22 cellular contexts compared by ENCODE assay signal in the genomic region with DNA sequence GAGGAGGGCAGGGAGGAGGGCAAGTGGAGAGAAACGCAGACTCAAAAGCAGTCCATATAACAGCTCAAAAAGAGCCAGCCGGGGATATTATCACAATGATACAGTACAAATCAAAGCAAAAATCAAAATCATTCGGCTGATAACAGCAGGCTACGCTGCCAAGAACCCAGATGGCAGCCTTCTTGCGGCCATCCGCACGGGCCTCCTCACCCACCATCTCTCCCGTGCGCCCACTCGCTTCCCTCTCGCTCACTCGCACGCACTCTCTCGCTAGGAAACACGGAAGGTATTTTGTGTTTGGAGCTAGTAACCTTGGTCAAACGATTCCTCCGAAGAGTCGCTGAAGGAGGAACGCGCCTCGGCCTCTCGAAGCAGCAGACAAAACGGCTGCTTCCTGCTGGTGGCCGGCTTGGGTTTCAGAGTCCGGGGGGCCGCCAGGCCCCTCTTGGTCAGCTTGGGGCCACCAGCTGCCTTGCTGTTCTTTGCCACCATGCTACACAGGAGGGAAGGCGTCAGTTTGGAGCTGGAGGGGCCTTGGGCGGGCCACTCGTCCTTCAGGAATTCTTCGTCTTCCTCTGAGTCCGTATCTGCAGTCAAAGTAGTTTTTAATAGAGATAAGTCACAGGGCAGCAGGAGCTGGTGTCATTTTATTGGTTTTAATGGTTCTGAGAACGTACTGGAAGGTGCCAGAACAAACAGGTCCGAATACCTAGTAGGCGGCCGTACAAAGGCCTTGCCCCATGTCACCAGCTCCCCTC.
DNase-seq lines count a peak whose midpoint lies in the region; ATAC-seq and TF ChIP-seq lines count a peak whose summit lies in the region.
"Had no signal": no experiment of that assay in that cellular context is flagged by ENCODE, and none has a peak within 500 bp of the region (broad histone marks: within the 10 kb centered on the region; RNA-seq: fewer than 3 reads in every experiment).

No MANE protein-coding gene starts in this region.

- H3K27me3 ChIP-seq in GM23338 (ENCODE audit: insufficient read depth): peaks cover 43% of the 10 kb centered on the region
- H3K27me3 ChIP-seq in Panc1 (ENCODE audit: control insufficient read depth, insufficient read depth, low read length): no peaks in the 10 kb centered on the region
- peaks cover 46% of the 10 kb centered on the region for H3K27me3 ChIP-seq in neural progenitor cell
- H3K27me3 ChIP-seq: dorsolateral prefrontal cortex, heart right ventricle, tibial nerve had no signal

- H3K4me1 Mint-ChIP-seq in GM23338: peaks cover 43% of the 10 kb centered on the region
- H3K4me1 Mint-ChIP-seq in neural progenitor cell: peaks cover 40% of the 10 kb centered on the region
- H3K4me1 Mint-ChIP-seq: CD14-positive monocyte had no signal

- TF ChIP-seq CTCF in GM23338 (conservative IDR thresholded peaks at IDR 0.05; ENCODE audit: low read depth in 2 of 2) (no peak), Panc1 (IDR thresholded peaks at IDR 0.05) (no peak), neural progenitor cell (IDR thresholded peaks at IDR 0.05) (no peak)

- H3K9me2 ChIP-seq in GM23338 (ENCODE audit: insufficient read depth): no peaks in the 10 kb centered on the region

- CTCF ChIA-PET in Panc1 (lab: Charles Lee): interaction anchor here (0.6 kb wide), 1 partner anchor 244 kb away, joined by 3 read pairs; no protein-coding TSS in a partner anchor

- DNase-seq in GM23338 (ENCODE audit: low spot score) (peak; percentile 31), Panc1 (ENCODE audit: low read depth, low spot score) (no peak), epidermal melanocyte (ENCODE audit: insufficient read length, low spot score) (peak; percentile 7), neural progenitor cell (ENCODE audit: low spot score) (peak; percentile 32), NCI-H1694 (lab: John Stamatoyannopoulos, UW) (no peak), NCI-H82 (lab: John Stamatoyannopoulos, UW) (no peak), NCI-H1092 (lab: John Stamatoyannopoulos, UW) (no peak)
- DNase-seq: activated CD4-positive, alpha-beta T cell treated with anti-CD3 and anti-CD28 coated beads, Interleukin-2, amount 50 U/mL, for 4 hours; activated CD8-positive, alpha-beta memory T cell treated with anti-CD3 and anti-CD28 coated beads, Interleukin-2, amount 50 U/mL, for 4 hours; heart right ventricle; KG1; naive thymus-derived CD8-positive, alpha-beta T cell; NCI-H187; stimulated activated CD4-positive, alpha-beta T cell treated with anti-CD3 and anti-CD28 coated beads, Interleukin-15, amount 100 ng/mL, for 24 hours had no signal

- ATAC-seq in GM23338 (no peak), Panc1 (peak; percentile 8; the same call in 1 of the 2 replicates), HG03097 (IDR thresholded peaks at IDR 0.05; ENCODE audit: low FRiP score, unreplicated experiment) (no peak)
- ATAC-seq: activated naive CD4-positive, alpha-beta T cell treated with anti-CD3 and anti-CD28 coated beads, Interleukin-2, amount 50 U/mL, for 72 hours; activated T-helper 17 cell treated with anti-CD3 and anti-CD28 coated beads, Interleukin-2, amount 50 U/mL, for 72 hours; heart right ventricle; naive thymus-derived CD8-positive, alpha-beta T cell; sciatic nerve; SK-N-SH treated with all-trans-retinoic acid at 6 μM for 48 hours had no signal

- H3K9me3 Mint-ChIP-seq in GM23338: peaks cover 3% of the 10 kb centered on the region; the same call in 2 of the 3 replicates
- peaks cover 4% of the 10 kb centered on the region for H3K9me3 Mint-ChIP-seq in neural progenitor cell
- H3K9me3 Mint-ChIP-seq: activated naive CD4-positive, alpha-beta T cell treated with anti-CD3 and anti-CD28 coated beads, Interleukin-2, amount 50 U/mL, for 72 hours; activated T-helper 17 cell treated with anti-CD3 and anti-CD28 coated beads, Interleukin-2, amount 50 U/mL, for 72 hours; CD14-positive monocyte; naive thymus-derived CD8-positive, alpha-beta T cell had no signal

- in situ Hi-C loops in Panc1 (cut with HindIII; ENCODE audit: low pct_unique_long_range_greater_than_20kb, low sequenced_read_pairs): no loop called here

- H3K4me2 ChIP-seq in GM23338 (peak overlapping the region; percentile 85), neural progenitor cell (peak overlapping the region; percentile 29)

- H3K9ac ChIP-seq in neural progenitor cell: no peak overlapping the region

- H3K27ac Mint-ChIP-seq in GM23338: no peak overlapping the region
- H3K27ac Mint-ChIP-seq in neural progenitor cell: no peak overlapping the region
- H3K27ac Mint-ChIP-seq: activated naive CD4-positive, alpha-beta T cell treated with anti-CD3 and anti-CD28 coated beads, Interleukin-2, amount 50 U/mL, for 72 hours; activated T-helper 17 cell treated with anti-CD3 and anti-CD28 coated beads, Interleukin-2, amount 50 U/mL, for 72 hours; naive thymus-derived CD8-positive, alpha-beta T cell had no signal

- H4K20me1 ChIP-seq in GM23338 (replicated peaks; ENCODE audit: insufficient read depth) (no peaks in the 10 kb centered on the region), neural progenitor cell (ENCODE audit: low read depth) (peaks cover 77% of the 10 kb centered on the region)

- H3K36me3 ChIP-seq in GM23338 (ENCODE audit: insufficient read depth) (no peaks in the 10 kb centered on the region), Panc1 (ENCODE audit: control insufficient read depth, insufficient read depth, low read length) (peaks cover 5% of the 10 kb centered on the region), neural progenitor cell (no peaks in the 10 kb centered on the region)

- POLR2A ChIA-PET in Panc1 (lab: Charles Lee): interaction anchor here (0.6 kb wide), 1 partner anchor 74 kb away, joined by 3 read pairs; no protein-coding TSS in a partner anchor

- H3K4me1 ChIP-seq in GM23338 (ENCODE audit: insufficient read depth) (peaks cover 30% of the 10 kb centered on the region; the same call in 1 of the 2 replicates), Panc1 (ENCODE audit: control insufficient read depth, insufficient read depth, low read length) (0 out of 2 replicates have a peak, but pooled peaks cover 5% of the 10 kb centered on the region), neural progenitor cell (peaks cover 25% of the 10 kb centered on the region)

- no peaks in the 10 kb centered on the region for H3K79me2 ChIP-seq in GM23338 (replicated peaks; ENCODE audit: insufficient read depth)
- H3K79me2 ChIP-seq in neural progenitor cell (ENCODE audit: low read depth): no peaks in the 10 kb centered on the region

- H3K27me3 Mint-ChIP-seq in GM23338 (ENCODE audit: insufficient read depth, low read depth, poor library complexity) (peaks cover 76% of the 10 kb centered on the region), neural progenitor cell (ENCODE audit: insufficient read depth, low read depth) (peaks cover 7% of the 10 kb centered on the region)
- H3K27me3 Mint-ChIP-seq: activated T-helper 17 cell treated with anti-CD3 and anti-CD28 coated beads, Interleukin-2, amount 50 U/mL, for 72 hours; naive thymus-derived CD8-positive, alpha-beta T cell had no signal

- intact Hi-C loops in Panc1 (cut with micrococcal nuclease; ENCODE audit: unreplicated experiment): no loop called here

- H3K36me3 Mint-ChIP-seq in GM23338 (ENCODE audit: low read depth) (peaks cover 11% of the 10 kb centered on the region; the same call in 2 of the 3 replicates), neural progenitor cell (peaks cover 45% of the 10 kb centered on the region)

- H2AFZ ChIP-seq in GM23338 (no peak overlapping the region), neural progenitor cell (replicated peaks) (no peak overlapping the region)

- H3K27ac ChIP-seq in GM23338 (ENCODE audit: low read depth) (no peak overlapping the region; the same call in 1 of the 2 replicates), Panc1 (ENCODE audit: low read length) (no peak overlapping the region), neural progenitor cell (no peak overlapping the region)
- H3K27ac ChIP-seq: heart right ventricle, tibial nerve had no signal

- H3F3A ChIP-seq in GM23338 (replicated peaks; ENCODE audit: low read depth) (0 out of 2 replicates have a peak, but pooled peaks cover 8% of the 10 kb centered on the region), neural progenitor cell (ENCODE audit: low read depth) (peaks cover 14% of the 10 kb centered on the region)

- H3K9me3 ChIP-seq in Panc1 (ENCODE audit: control insufficient read depth, insufficient read depth, low read depth, low read length) (no peaks in the 10 kb centered on the region), neural progenitor cell (ENCODE audit: low read depth) (no peaks in the 10 kb centered on the region)
- H3K9me3 ChIP-seq: heart right ventricle, tibial nerve had no signal

- H3K4me3 Mint-ChIP-seq in GM23338 (peak overlapping the region; percentile 54), neural progenitor cell (peak overlapping the region; percentile 71)
- H3K4me3 Mint-ChIP-seq: activated T-helper 17 cell treated with anti-CD3 and anti-CD28 coated beads, Interleukin-2, amount 50 U/mL, for 72 hours; CD14-positive monocyte; naive thymus-derived CD8-positive, alpha-beta T cell had no signal

- no TSS peak for BruUV-seq in Panc1 (replicated peaks; lab: Mats Ljungman, UMichigan)

- peak overlapping the region; percentile 30; the same call in 1 of the 2 replicates for H3K4me3 ChIP-seq in GM23338
- no peak overlapping the region for H3K4me3 ChIP-seq in Panc1 (ENCODE audit: low read depth in 2 of 2, low read length in 2 of 2)
- no peak overlapping the region for H3K4me3 ChIP-seq in neural progenitor cell
- H3K4me3 ChIP-seq: heart right ventricle, tibial nerve had no signal

TF ChIP-seq in GM23338, 12 proteins besides CTCF, POLR2A, EP300 and RAD21 (continues in another document):
- TF ChIP-seq EZH2 (IDR thresholded peaks at IDR 0.05; ENCODE audit: low read depth, unreplicated experiment): no peak
- TF ChIP-seq JUNB (IDR thresholded peaks at IDR 0.05; ENCODE audit: unreplicated experiment): no peak
- no peak for TF ChIP-seq CREB1 (CRISPR knock-in tag; IDR thresholded peaks at IDR 0.05; ENCODE audit: low read depth)
- no peak for TF ChIP-seq POLR2AphosphoS5 (IDR thresholded peaks at IDR 0.05; ENCODE audit: low read depth)
- TF ChIP-seq ZNF114 (CRISPR knock-in tag; IDR thresholded peaks at IDR 0.05): no peak
- TF ChIP-seq, protein P1, sequence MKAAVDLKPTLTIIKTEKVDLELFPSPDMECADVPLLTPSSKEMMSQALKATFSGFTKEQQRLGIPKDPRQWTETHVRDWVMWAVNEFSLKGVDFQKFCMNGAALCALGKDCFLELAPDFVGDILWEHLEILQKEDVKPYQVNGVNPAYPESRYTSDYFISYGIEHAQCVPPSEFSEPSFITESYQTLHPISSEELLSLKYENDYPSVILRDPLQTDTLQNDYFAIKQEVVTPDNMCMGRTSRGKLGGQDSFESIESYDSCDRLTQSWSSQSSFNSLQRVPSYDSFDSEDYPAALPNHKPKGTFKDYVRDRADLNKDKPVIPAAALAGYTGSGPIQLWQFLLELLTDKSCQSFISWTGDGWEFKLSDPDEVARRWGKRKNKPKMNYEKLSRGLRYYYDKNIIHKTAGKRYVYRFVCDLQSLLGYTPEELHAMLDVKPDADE (IDR thresholded peaks at IDR 0.05): no peak

Comparison
In these comparisons a context has a peak if more than half of its experiments do, and no peak if none do; other contexts are left out.
1. DNase-seq: peak in GM23338 (single experiment), epidermal melanocyte (single experiment) and neural progenitor cell (single experiment); none in Panc1 (single experiment), NCI-H1694 (single experiment), NCI-H82 (single experiment) and NCI-H1092 (single experiment).